In the genomic region with DNA sequence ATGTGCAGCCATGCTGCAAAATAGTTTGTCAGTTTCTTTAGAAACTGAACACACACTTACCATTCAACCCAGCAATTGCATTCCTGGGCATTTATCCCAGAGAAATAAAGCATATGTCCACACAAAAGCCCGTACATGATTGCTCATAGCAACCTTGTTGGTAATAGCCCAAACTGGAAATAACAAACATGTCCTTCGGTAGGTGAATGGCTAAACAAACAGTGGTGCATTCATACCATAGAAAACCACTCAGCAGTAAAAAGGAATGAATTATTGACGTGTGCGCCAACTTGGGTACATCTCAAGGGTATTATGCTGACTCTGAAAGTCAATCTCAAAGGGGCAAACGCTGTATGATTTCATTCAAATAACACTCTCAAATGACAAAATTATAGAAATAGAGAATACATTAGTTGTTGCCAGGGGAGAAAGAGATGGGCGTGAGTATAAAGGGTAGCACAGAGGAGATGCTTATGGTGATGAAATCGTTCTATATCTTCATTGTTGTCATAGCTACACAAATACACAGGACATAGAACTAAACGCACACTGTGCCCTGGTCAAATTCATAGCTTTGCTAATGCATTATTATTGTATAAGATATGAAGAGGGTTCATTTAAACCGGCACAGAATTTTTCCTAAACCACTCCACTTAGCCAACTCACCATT, we compare ENCODE assay signal across 12 cellular contexts. TPM values are rescaled to one million over a fixed set of nuclear protein-coding genes. Genes with fewer than 3 reads are reported as not detected.
A peak's percentile ranks its signal among the peaks of the same experiment; 100 is the strongest.
DNase-seq lines count a peak whose midpoint lies in the region; TF ChIP-seq lines count a peak whose summit lies in the region.
"Had no signal": no experiment of that assay in that cellular context is flagged by ENCODE, and none has a peak within 500 bp of the region (broad histone marks: within the 10 kb centered on the region; RNA-seq: fewer than 3 reads in every experiment).

No MANE protein-coding gene starts in this region.

- no peak for TF ChIP-seq CTCF in GM13976 (IDR thresholded peaks at IDR 0.05; ENCODE audit: borderline replicate concordance, control extremely low read depth, extremely low read depth, insufficient read depth, missing control alignments)

- peak; percentile 44 for DNase-seq in EH (ENCODE audit: low read depth)
- DNase-seq in NCI-H187 treated with DMSO at 0.1 percent for 48 hours (lab: John Stamatoyannopoulos, UW) = peak; percentile 74
- DNase-seq in SHP77 treated with DMSO at 0.1 percent for 48 hours (lab: John Stamatoyannopoulos, UW) = peak; percentile 23
- peak; percentile 0 for DNase-seq in renal cortical epithelial cell (ENCODE audit: low read depth)
- DNase-seq in GM13976 (ENCODE audit: low spot score) = no peak
- no peak for DNase-seq in activated CD4-positive, CD25-positive, alpha-beta regulatory T cell (lab: John Stamatoyannopoulos, UW)
- no peak for DNase-seq in NCI-H128 (lab: John Stamatoyannopoulos, UW; ENCODE audit: unreplicated experiment)
- DNase-seq: activated CD4-positive, alpha-beta T cell treated with anti-CD3 and anti-CD28 coated beads for 4 hours; activated T-cell treated with anti-CD3 and anti-CD28 coated beads, Interleukin-2, amount 50 U/mL, for 1 hour; CD8-positive, alpha-beta memory T cell; NCI-H1694; T-cell had no signal

- in situ Hi-C loops in GM13976 (cut with MboI; ENCODE audit: low sequenced_read_pairs, unreplicated experiment) = no loop called here

RNA-seq across cellular contexts. Expression of a gene that starts 58.2 kb away (rescaled TPM):
- total RNA-seq in renal cortical epithelial cell = not detected in 2 replicates
- total RNA-seq: CD8-positive, alpha-beta memory T cell; T-cell had no signal

Comparison
In these comparisons a context has a peak if more than half of its experiments do, and no peak if none do; other contexts are left out.
1. DNase-seq: peak in EH (single experiment), NCI-H187 treated with DMSO at 0.1 percent for 48 hours (single experiment), SHP77 treated with DMSO at 0.1 percent for 48 hours (single experiment) and renal cortical epithelial cell (single experiment); none in GM13976 (single experiment), activated CD4-positive, CD25-positive, alpha-beta regulatory T cell (0 of 4) and NCI-H128 (single experiment).